Comparison of ENCODE assay signal across 7 cellular contexts in genomic region chr20:1336699-1337387, GRCh38. TPM values are rescaled to one million over a fixed set of nuclear protein-coding genes. Genes with fewer than 3 reads are reported as not detected.
DNase-seq lines count a peak whose midpoint lies in the region; ATAC-seq and TF ChIP-seq lines count a peak whose summit lies in the region.

No MANE protein-coding gene starts in this region.

- peaks cover 6% of the 10 kb centered on the region; the same call in 1 of the 2 replicates for H3K36me3 ChIP-seq in MG63
- no peaks in the 10 kb centered on the region for H3K36me3 ChIP-seq in adrenal gland (replicated peaks in 1 of 2)
- H3K36me3 ChIP-seq in stomach = peaks cover 0 to 10% (median 8%) of the 10 kb centered on the region in 4 donors
- no peaks in the 10 kb centered on the region for H3K36me3 ChIP-seq in testis (ENCODE audit: low read depth, missing control alignments)

- H3K27me3 ChIP-seq in MG63 (no peaks in the 10 kb centered on the region), adrenal gland (no peaks in the 10 kb centered on the region), stomach (no peaks in the 10 kb centered on the region), testis (no peaks in the 10 kb centered on the region)

- H3K27ac Mint-ChIP-seq in immature natural killer cell = peak overlapping the region in 4 of 6 donors; percentile 49 to 77 (median 52)

- ATAC-seq in HG03159 (IDR thresholded peaks at IDR 0.05; ENCODE audit: unreplicated experiment) = no peak

- H3K4me1 ChIP-seq in adrenal gland (replicated peaks in 1 of 2) = peaks cover 0 to 18% of the 10 kb centered on the region in 2 donors
- H3K4me1 ChIP-seq in stomach = peaks cover 15 to 25% (median 18%) of the 10 kb centered on the region in 4 donors
- peaks cover 5% of the 10 kb centered on the region for H3K4me1 ChIP-seq in testis

- H3K9me3 ChIP-seq in MG63 (no peaks in the 10 kb centered on the region), adrenal gland (replicated peaks in 1 of 3) (no peaks in the 10 kb centered on the region), stomach (no peaks in the 10 kb centered on the region), testis (no peaks in the 10 kb centered on the region)

- H3K4me1 Mint-ChIP-seq in immature natural killer cell = peaks cover 10 to 16% of the 10 kb centered on the region in 2 donors

- H3K27ac ChIP-seq in adrenal gland = peak overlapping the region in 2 of 5 donors; percentile 24 to 82
- H3K27ac ChIP-seq in stomach = peak overlapping the region; percentile 0 to 71 (median 59)
- H3K27ac ChIP-seq in testis = peak overlapping the region in 1 of 2 donors; percentile 2

- intact Hi-C loops in adrenal gland (cut with DNase I) = no loop called here
- intact Hi-C loops in stomach (cut with DNase I; ENCODE audit: low total_unique reads) = no loop called here
- intact Hi-C loops in testis (cut with DNase I; ENCODE audit: low total_unique reads) = no loop called here

- 36 to 47% (median 41%) methylated on average over 10 to 14 of the region's 14 CpGs for WGBS in adrenal gland, 4 donors
- 17 to 30% (median 23%) methylated on average over 14 of the region's 14 CpGs for WGBS in stomach, 5 donors
- 46 to 68% methylated on average over 9 to 14 of the region's 14 CpGs for WGBS in testis, 2 donors

- TF ChIP-seq POLR2A in adrenal gland (IDR thresholded peaks at IDR 0.05) (no peak), stomach (IDR thresholded peaks at IDR 0.05) (no peak), testis (IDR thresholded peaks at IDR 0.05) (no peak)

- DNase-seq in MG63 (peak; percentile 53), adrenal gland (peak in 6 of 7 donors; percentile 65 to 80 (median 72)), immature natural killer cell (no peak), stomach (peak; percentile 82), NCI-H345 treated with DMSO at 0.1 percent for 48 hours (lab: John Stamatoyannopoulos, UW; ENCODE audit: unreplicated experiment) (no peak), testis (no peak)

- H3K4me3 ChIP-seq in MG63 (no peak overlapping the region), adrenal gland (no peak overlapping the region), stomach (no peak overlapping the region), testis (no peak overlapping the region)

- TF ChIP-seq CTCF in adrenal gland (IDR thresholded peaks at IDR 0.05) (no peak), stomach (IDR thresholded peaks at IDR 0.05) (no peak), testis (IDR thresholded peaks at IDR 0.05) (no peak)

- no peaks in the 10 kb centered on the region for H3K9me3 Mint-ChIP-seq in immature natural killer cell

- TF ChIP-seq EP300 in stomach (IDR thresholded peaks at IDR 0.05) = no peak

- no peak overlapping the region for H3K4me3 Mint-ChIP-seq in immature natural killer cell

- peaks cover 0 to under 1% (median 0%) of the 10 kb centered on the region in 3 donors for H3K27me3 Mint-ChIP-seq in immature natural killer cell (ENCODE audit: low read depth in 3 of 3)

- no peaks in the 10 kb centered on the region for H3K36me3 Mint-ChIP-seq in immature natural killer cell

RNA-seq across cellular contexts. Expression of gene SDCBP2, which starts 7.9 kb away (rescaled TPM):
- total RNA-seq in MG63 (2014; rRNA removed; shearing (Covaris generic); ENCODE audit: low replicate concordance) = 4.9 TPM in 1 of 2 replicates, not detected in the other
- total RNA-seq in adrenal gland = 1 to 10 TPM in 6 of 8 donors, under 1 TPM in 2; 0.43 to 7.6 (median 2.3) TPM
- 1 to 10 TPM; 2.4 to 3.8 (median 3.0) TPM for polyA plus RNA-seq in adrenal gland
- polyA plus RNA-seq in immature natural killer cell = 1 to 10 TPM; 1.3 to 2.0 (median 1.8) TPM
- 10 to 100 TPM; 33.3 to 90.9 (median 68.3) TPM for total RNA-seq in stomach
- 100 to 1,000 TPM in 1 of 3 donors, 10 to 100 TPM in 2; 38.4 to 297 (median 52.8) TPM for polyA plus RNA-seq in stomach
- 1 to 10 TPM; 5.5 to 6.4 TPM for total RNA-seq in testis
- polyA plus RNA-seq in testis (ENCODE audit: insufficient read depth, low read depth, low replicate concordance) = 10.9 TPM

RNA-seq across cellular contexts. Expression of gene FKBP1A, which starts 56.0 kb away (rescaled TPM):
- 146 TPM in 2 replicates for total RNA-seq in MG63 (2014; rRNA removed; shearing (Covaris generic); ENCODE audit: low replicate concordance)
- total RNA-seq in adrenal gland (100 to 1,000 TPM in 6 of 8 donors, 10 to 100 TPM in 2; 51.7 to 571 (median 151) TPM), stomach (100 to 1,000 TPM in 2 of 5 donors, 10 to 100 TPM in 3; 33.0 to 280 (median 68.3) TPM), testis (100 to 1,000 TPM in 1 of 2 donors, 10 to 100 TPM in 1; 90.9 to 122 TPM)
- polyA plus RNA-seq in adrenal gland (100 to 1,000 TPM; 111 to 917 (median 149) TPM), immature natural killer cell (10 to 100 TPM; 45.1 to 70.7 (median 47.5) TPM), stomach (100 to 1,000 TPM; 135 to 283 (median 195) TPM), testis (ENCODE audit: insufficient read depth, low read depth, low replicate concordance) (182 TPM)

Comparison
In these comparisons a context has a peak if more than half of its experiments do, and no peak if none do; other contexts are left out.
1. DNase-seq: peak in MG63 (single experiment), adrenal gland (6 of 7) and stomach (single experiment); none in immature natural killer cell (0 of 3), NCI-H345 treated with DMSO at 0.1 percent for 48 hours (single experiment) and testis (single experiment).